In the genomic region with DNA sequence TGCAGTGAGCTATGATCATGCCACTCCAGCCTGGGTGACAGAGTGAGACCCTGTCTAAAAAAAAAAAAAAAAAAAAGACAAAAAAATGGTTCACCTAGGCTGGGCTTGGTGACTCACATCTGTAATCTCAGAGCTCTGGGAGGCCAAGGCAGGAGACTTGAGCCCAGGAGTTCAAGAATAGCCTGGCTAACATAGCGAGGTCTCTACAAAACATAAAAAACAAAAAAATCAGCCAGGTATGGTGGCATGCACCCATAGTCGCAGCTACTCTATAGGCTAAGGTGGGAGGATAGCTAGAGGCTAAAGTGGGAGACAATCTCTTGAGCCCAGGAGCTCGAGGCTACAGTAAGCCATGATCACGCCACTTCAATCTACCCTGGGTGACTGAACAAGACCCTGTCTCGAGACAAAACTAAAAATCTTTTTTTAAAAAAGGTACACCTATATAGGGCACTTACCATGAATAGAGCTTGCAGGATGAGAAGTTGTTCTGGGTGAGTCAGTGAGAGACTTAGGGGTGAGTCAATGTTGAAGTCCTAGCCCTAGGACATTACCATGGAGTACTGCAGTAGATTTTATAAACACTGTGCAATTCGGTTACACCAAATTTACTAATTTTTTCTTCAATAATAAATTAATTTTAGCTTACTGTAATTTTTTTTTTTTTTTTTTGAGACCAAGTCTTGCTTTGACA, we compare ENCODE assay signal across 13 cellular contexts. TPM values are rescaled to one million over a fixed set of nuclear protein-coding genes. Genes with fewer than 3 reads are reported as not detected.
DNase-seq lines count a peak whose midpoint lies in the region; ATAC-seq, FAIRE-seq and TF ChIP-seq lines count a peak whose summit lies in the region.
"Had no signal": no experiment of that assay in that cellular context is flagged by ENCODE, and none has a peak within 500 bp of the region (broad histone marks: within the 10 kb centered on the region; RNA-seq: fewer than 3 reads in every experiment).

No MANE protein-coding gene starts in this region.

- TF ChIP-seq RAD21 in HepG2 (CRISPR knock-in tag; IDR thresholded peaks at IDR 0.05) = no peak

- peaks cover 29% of the 10 kb centered on the region for H3K79me2 ChIP-seq in HepG2 (ENCODE audit: insufficient read depth, low read length)

- no peaks in the 10 kb centered on the region for H4K20me1 ChIP-seq in HepG2 (ENCODE audit: insufficient read depth, low read length)

- no peak overlapping the region for H3K9ac ChIP-seq in HepG2 (ENCODE audit: insufficient read depth, low read depth, low read length)

- no peak for FAIRE-seq in HepG2 (lab: Jason Lieb, UNC)
- FAIRE-seq: G401.6 had no signal

- in situ Hi-C loops in Caki2 (cut with HindIII; ENCODE audit: low pct_unique_long_range_greater_than_20kb, low sequenced_read_pairs) = no loop called here
- in situ Hi-C loops in HepG2 (cut with HindIII; ENCODE audit: extremely low pct_ligation_motif_present, low pct_unique_long_range_greater_than_20kb) = no loop called here

- POLR2A ChIA-PET in HepG2 (lab: Yijun Ruan, JAX) = interaction anchor here (0.6 to 2.2 kb wide), 4 partner anchors 17 to 309 kb away, joined by 3 to 14 read pairs (median 3); partner anchors contain the start of genes PPM1D and USP32

- CTCF ChIA-PET in HepG2 (lab: Yijun Ruan, JAX; ENCODE audit: low intra/inter-chr PET ratio, low total read pairs) = no interaction called here

- DNase-seq in Caki2 (ENCODE audit: low read depth) (peak; percentile 15), HS-27A (ENCODE audit: low read depth) (peak; percentile 19), amniotic stem cell (lab: John Stamatoyannopoulos, UW) (peak; percentile 40), HepG2 (ENCODE audit: low spot score) (no peak), iPS-NIHi7 (ENCODE audit: extremely low spot score) (no peak), NCI-H128 (lab: John Stamatoyannopoulos, UW; ENCODE audit: unreplicated experiment) (no peak), COLO668 (lab: John Stamatoyannopoulos, UW; ENCODE audit: unreplicated experiment) (no peak), RPMI8226 (no peak)
- DNase-seq: KG1, T-helper 9 cell, uterus had no signal

- peaks cover 19% of the 10 kb centered on the region for H3K4me1 ChIP-seq in HepG2 (ENCODE audit: insufficient read depth, low read length)
- H3K4me1 ChIP-seq: uterus had no signal

- no peak overlapping the region for H3K27ac ChIP-seq in HepG2 (ENCODE audit: extremely low read length, insufficient read depth, low read length)
- H3K27ac ChIP-seq: uterus had no signal

- intact Hi-C loops in HepG2 (cut with micrococcal nuclease; ENCODE audit: unreplicated experiment) = loop anchor here (10.0 kb wide), 1 partner anchor 48 kb away; no protein-coding TSS in a partner anchor

- no TSS peak for BruUV-seq in HepG2 (replicated peaks; lab: Mats Ljungman, UMichigan)

- no peaks in the 10 kb centered on the region for H3K9me3 ChIP-seq in HepG2 (ENCODE audit: low read length)
- H3K9me3 ChIP-seq: uterus had no signal

- no peak overlapping the region for H3K4me3 ChIP-seq in HepG2 (replicated peaks in 1 of 3; ENCODE audit: insufficient read depth in 1 of 3, low read depth in 2 of 3, low read length in 3 of 3)
- H3K4me3 ChIP-seq: uterus had no signal

- H3K4me2 ChIP-seq in HepG2 (ENCODE audit: low read depth, low read length) = no peak overlapping the region

- 92% methylated on average over 6 of the region's 6 CpGs for WGBS in HepG2 (ENCODE audit: low lambda C conversion rate)

- ATAC-seq in HepG2 = peak; percentile 62

- no peak for TF ChIP-seq EP300 in HepG2 (IDR thresholded peaks at IDR 0.05; ENCODE audit: low read depth in 2 of 2, low read length in 2 of 2)
- TF ChIP-seq EP300 in HepG2 (CRISPR knock-in tag; IDR thresholded peaks at IDR 0.05; ENCODE audit: borderline replicate concordance) = no peak

- TF ChIP-seq POLR2A in HepG2 (IDR thresholded peaks at IDR 0.05; ENCODE audit: insufficient read depth in 1 of 2, low read depth in 2 of 2, low read length in 2 of 2) = no peak

- no peaks in the 10 kb centered on the region for H3K36me3 ChIP-seq in HepG2 (replicated peaks in 1 of 2; ENCODE audit: control insufficient read depth in 1 of 2, insufficient read depth in 2 of 2, low read length in 2 of 2)
- H3K36me3 ChIP-seq: uterus had no signal

- no peak overlapping the region for H2AFZ ChIP-seq in HepG2 (ENCODE audit: low read length)

- H3K27me3 ChIP-seq in HepG2 (ENCODE audit: control insufficient read depth in 1 of 2, insufficient read depth in 2 of 2, low read length in 2 of 2) = no peaks in the 10 kb centered on the region
- H3K27me3 ChIP-seq: uterus had no signal

- TF ChIP-seq CTCF in HepG2 (CRISPR knock-in tag; IDR thresholded peaks at IDR 0.05) = no peak

TF ChIP-seq in HepG2, 621 proteins besides CTCF, POLR2A, EP300 and RAD21:
- TF ChIP-seq MAFF (IDR thresholded peaks at IDR 0.05; ENCODE audit: low read depth, low read length) = no peak

RNA-seq across cellular contexts. Expression of gene USP32, which starts 19.0 kb away (rescaled TPM):
- 17.2 and 21.7 TPM in 2 replicates for total RNA-seq in Caki2 (2014; rRNA removed; shearing (Covaris generic); ENCODE audit: low replicate concordance)
- 39.9 and 52.9 TPM in 2 replicates for total RNA-seq in HepG2 (2016; rRNA removed; fragmentation: Illumina TruSeq; extraction: Trizol)
- 12.8 and 14.5 TPM in 2 replicates for total RNA-seq in HepG2 (2016; cell fraction: cytosol; rRNA removed; fragmentation: Illumina TruSeq; extraction: Trizol; ENCODE audit: low read depth)
- 40.0 and 51.5 TPM in 2 replicates for total RNA-seq in HepG2 (2016; cell fraction: insoluble cytoplasmic fraction; rRNA removed; fragmentation: Illumina TruSeq; extraction: Trizol)
- 25.1 and 28.6 TPM in 2 replicates for total RNA-seq in HepG2 (2016; cell fraction: membrane; rRNA removed; fragmentation: Illumina TruSeq; extraction: Trizol)
- 40.8 and 45.7 TPM in 2 replicates for total RNA-seq in HepG2 (2016; cell fraction: nucleus; rRNA removed; fragmentation: Illumina TruSeq; extraction: Trizol)
- polyA plus RNA-seq in HepG2 (2011; rRNA removed) = 24.9 and 25.6 TPM in 2 replicates
- 11.6 and 17.6 TPM in 2 replicates for polyA plus RNA-seq in HepG2 (2011; cell fraction: cytosol; rRNA removed)
- 13.1 and 18.9 TPM in 2 replicates for polyA plus RNA-seq in HepG2 (2011; cell fraction: nucleus; rRNA removed)
- polyA plus RNA-seq in HepG2 (2012) = 23.3 and 24.2 TPM in 2 replicates
- polyA plus RNA-seq in HepG2 (2016; cell fraction: cytosol; fragmentation: Illumina TruSeq; extraction: Trizol; ENCODE audit: low read depth) = 1.5 and 1.6 TPM in 2 replicates
- 33.3 and 35.1 TPM in 2 replicates for polyA plus RNA-seq in HepG2 (2016; cell fraction: insoluble cytoplasmic fraction; fragmentation: Illumina TruSeq; extraction: Trizol; ENCODE audit: low read depth)
- polyA plus RNA-seq in HepG2 (2016; cell fraction: membrane; fragmentation: Illumina TruSeq; extraction: Trizol; ENCODE audit: low read depth) = 7.6 and 9.5 TPM in 2 replicates
- 26.1 and 32.2 TPM in 2 replicates for polyA plus RNA-seq in HepG2 (2016; cell fraction: nucleus; fragmentation: Illumina TruSeq; extraction: Trizol; ENCODE audit: insufficient read depth, low read depth)
- polyA minus RNA-seq in HepG2 (2011; rRNA and poly(A)+ RNA removed; ENCODE audit: low replicate concordance) = 27.9 and 28.2 TPM in 2 replicates
- polyA minus RNA-seq in HepG2 (2011; cell fraction: cytosol; rRNA and poly(A)+ RNA removed) = 23.9 and 34.8 TPM in 2 replicates
- 57.9 and 63.0 TPM in 2 replicates for polyA minus RNA-seq in HepG2 (2011; cell fraction: nucleus; rRNA and poly(A)+ RNA removed)

RNA-seq across cellular contexts. Expression of gene CHCT1, which starts 49.4 kb away (rescaled TPM):
- not detected in 2 replicates for total RNA-seq in Caki2 (2014; rRNA removed; shearing (Covaris generic); ENCODE audit: low replicate concordance)
- not detected in 2 replicates for total RNA-seq in HepG2 (2016; rRNA removed; fragmentation: Illumina TruSeq; extraction: Trizol)
- not detected in 2 replicates for total RNA-seq in HepG2 (2016; cell fraction: cytosol; rRNA removed; fragmentation: Illumina TruSeq; extraction: Trizol; ENCODE audit: low read depth)
- total RNA-seq in HepG2 (2016; cell fraction: insoluble cytoplasmic fraction; rRNA removed; fragmentation: Illumina TruSeq; extraction: Trizol) = not detected in 2 replicates
- not detected in 2 replicates for total RNA-seq in HepG2 (2016; cell fraction: membrane; rRNA removed; fragmentation: Illumina TruSeq; extraction: Trizol)
- total RNA-seq in HepG2 (2016; cell fraction: nucleus; rRNA removed; fragmentation: Illumina TruSeq; extraction: Trizol) = not detected in 2 replicates
- polyA plus RNA-seq in HepG2 (2011; rRNA removed) = not detected in 2 replicates
- polyA plus RNA-seq in HepG2 (2011; cell fraction: cytosol; rRNA removed) = not detected in 2 replicates
- not detected in 2 replicates for polyA plus RNA-seq in HepG2 (2011; cell fraction: nucleus; rRNA removed)
- not detected in 2 replicates for polyA plus RNA-seq in HepG2 (2012)
- polyA plus RNA-seq in HepG2 (2016; cell fraction: cytosol; fragmentation: Illumina TruSeq; extraction: Trizol; ENCODE audit: low read depth) = not detected in 2 replicates
- polyA plus RNA-seq in HepG2 (2016; cell fraction: insoluble cytoplasmic fraction; fragmentation: Illumina TruSeq; extraction: Trizol; ENCODE audit: low read depth) = not detected in 2 replicates
- polyA plus RNA-seq in HepG2 (2016; cell fraction: membrane; fragmentation: Illumina TruSeq; extraction: Trizol; ENCODE audit: low read depth) = not detected in 2 replicates
- not detected in 2 replicates for polyA plus RNA-seq in HepG2 (2016; cell fraction: nucleus; fragmentation: Illumina TruSeq; extraction: Trizol; ENCODE audit: insufficient read depth, low read depth)
- polyA minus RNA-seq in HepG2 (2011; rRNA and poly(A)+ RNA removed; ENCODE audit: low replicate concordance) = not detected in 2 replicates
- not detected in 2 replicates for polyA minus RNA-seq in HepG2 (2011; cell fraction: cytosol; rRNA and poly(A)+ RNA removed)
- polyA minus RNA-seq in HepG2 (2011; cell fraction: nucleus; rRNA and poly(A)+ RNA removed) = not detected in 2 replicates
- total RNA-seq: NCI-H460, uterus had no signal

Comparison
In these comparisons a context has a peak if more than half of its experiments do, and no peak if none do; other contexts are left out.
1. DNase-seq: peak in Caki2 (single experiment), HS-27A (single experiment) and amniotic stem cell (single experiment); none in HepG2 (single experiment), iPS-NIHi7 (single experiment), NCI-H128 (single experiment), COLO668 (single experiment) and RPMI8226 (single experiment).